In the genomic region with DNA sequence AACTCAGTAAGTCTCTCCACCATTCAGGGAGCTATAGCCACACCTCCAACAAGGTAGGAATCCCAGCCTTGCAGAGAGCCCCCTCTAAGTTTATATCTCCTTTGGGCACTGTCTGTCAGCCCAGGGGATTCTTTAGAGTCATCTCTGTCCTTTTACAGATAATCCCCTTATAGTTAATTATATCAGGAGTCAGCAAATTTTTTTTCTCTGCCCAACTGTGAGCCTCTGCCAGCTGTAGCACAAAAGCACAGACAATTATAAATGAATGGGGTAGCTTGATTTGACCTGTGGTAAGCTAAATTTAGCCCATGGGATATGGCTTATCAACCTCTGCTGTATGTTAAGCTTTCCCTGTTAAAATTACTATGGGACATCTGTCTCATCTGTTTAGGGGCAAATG, we compare ENCODE assay signal across 30 cellular contexts. TPM values are rescaled to one million over a fixed set of nuclear protein-coding genes. Genes with fewer than 3 reads are reported as not detected.
A peak's percentile ranks its signal among the peaks of the same experiment; 100 is the strongest.
DNase-seq lines count a peak whose midpoint lies in the region; ATAC-seq, FAIRE-seq and TF ChIP-seq lines count a peak whose summit lies in the region.
"Had no signal": no experiment of that assay in that cellular context is flagged by ENCODE, and none has a peak within 500 bp of the region (broad histone marks: within the 10 kb centered on the region; RNA-seq: fewer than 3 reads in every experiment).

No MANE protein-coding gene starts in this region.

- no peak overlapping the region for H3K27ac ChIP-seq in A549
- H3K27ac ChIP-seq in CD4-positive, alpha-beta T cell (ENCODE audit: low read depth, low read length), result no peak overlapping the region
- H3K27ac ChIP-seq in K562 (ENCODE audit: extremely low read depth, low read depth, low read length), result no peak overlapping the region
- no peak overlapping the region for H3K27ac ChIP-seq in small intestine (ENCODE audit: low read depth in 1 of 2, low read length in 1 of 2)
- H3K27ac ChIP-seq: adrenal gland, Peyer's patch, tibial nerve, VCaP had no signal

- FAIRE-seq in A549 (lab: Jason Lieb, UNC) (no peak), K562 (lab: Jason Lieb, UNC) (no peak), small intestine (lab: Jason Lieb, UNC) (no peak)
- FAIRE-seq: H54, keratinocyte had no signal

- TF ChIP-seq CTCF in A549 (IDR thresholded peaks at IDR 0.05) (no peak), K562 (IDR thresholded peaks at IDR 0.05 in 2 of 3, conservative IDR thresholded peaks at IDR 0.05 in 1 of 3; ENCODE audit: insufficient read depth in 2 of 3, low read depth in 1 of 3, low read length in 3 of 3) (no peak)
- TF ChIP-seq CTCF in CD4-positive, alpha-beta T cell (IDR thresholded peaks at IDR 0.05), result no peak

- DNase-seq in A549 (ENCODE audit: low read depth in 1 of 2, low spot score in 1 of 2) (no peak), NCI-H2227 treated with DMSO at 0.1 percent for 48 hours (lab: John Stamatoyannopoulos, UW) (peak; percentile 11), K562 (ENCODE audit: extremely low read depth in 1 of 4, low spot score in 3 of 4) (no peak), small intestine (no peak), hypothalamus (lab: John Stamatoyannopoulos, UW) (no peak), left colon (no peak)
- no peak for DNase-seq in CD4-positive, alpha-beta T cell
- DNase-seq: activated CD4-positive, alpha-beta T cell treated with anti-CD3 and anti-CD28 coated beads for 48 hours; activated gamma-delta T cell treated with Interleukin-2 at 50 U/mL for 16 hours; activated T-cell treated with anti-CD3 and anti-CD28 coated beads, Interleukin-2, amount 50 U/mL, for 24 hours; adrenal gland; C1 segment of cervical spinal cord; naive thymus-derived CD8-positive, alpha-beta T cell; NCI-H1105; NCI-H2029; NCI-H345; NK-92 treated with Interleukin-12 subunit alpha and Interleukin-12 subunit beta, amount 100 ng/mL, for 24 hours; occipital lobe; Peyer's patch; SHP77 treated with DMSO at 0.1 percent for 48 hours; stimulated activated CD8-positive, alpha-beta memory T cell treated with anti-CD3 and anti-CD28 coated beads, Interleukin-4, amount 100 ng/mL, for 48 hours had no signal

- H3K36me3 ChIP-seq in K562 (ENCODE audit: control insufficient read depth, insufficient read depth, low read length), result no peaks in the 10 kb centered on the region
- H3K36me3 ChIP-seq in small intestine (ENCODE audit: control insufficient read depth in 2 of 2, insufficient read depth in 2 of 2, low read length in 2 of 2), result no peaks in the 10 kb centered on the region
- H3K36me3 ChIP-seq: adrenal gland, Peyer's patch, tibial nerve had no signal

- H3K4me3 ChIP-seq in A549 (no peak overlapping the region), K562 (no peak overlapping the region), small intestine (ENCODE audit: low read depth in 1 of 2, low read length in 2 of 2) (no peak overlapping the region)
- H3K4me3 ChIP-seq: adrenal gland, Peyer's patch, tibial nerve had no signal

- in situ Hi-C loops in K562 (cut with MboI), result no loop called here

- H3K27me3 Mint-ChIP-seq in CD4-positive, alpha-beta T cell, result no peaks in the 10 kb centered on the region
- H3K27me3 Mint-ChIP-seq: activated T-cell treated with anti-CD3 and anti-CD28 coated beads, Interleukin-2, amount 50 U/mL, for 24 hours; brain; naive thymus-derived CD8-positive, alpha-beta T cell had no signal

- no peaks in the 10 kb centered on the region for H3K9me3 Mint-ChIP-seq in CD4-positive, alpha-beta T cell

- POLR2A ChIA-PET in A549 (lab: Yijun Ruan, JAX) (no interaction called here), K562 (lab: Yijun Ruan, JAX) (interaction anchor here (0.7 kb wide), 1 partner anchor 368 kb away, joined by 3 read pairs; no protein-coding TSS in a partner anchor)
- POLR2A ChIA-PET in CD4-positive, alpha-beta T cell (lab: Charles Lee), result interaction anchor here (0.6 kb wide), 1 partner anchor 34 kb away, joined by 3 read pairs; no protein-coding TSS in a partner anchor

- peaks cover 23% of the 10 kb centered on the region for H3K36me3 Mint-ChIP-seq in CD4-positive, alpha-beta T cell (ENCODE audit: low read depth)

- no peak overlapping the region for H3K4me2 ChIP-seq in A549
- H3K4me2 ChIP-seq in K562 (ENCODE audit: insufficient read depth, low read length), result no peak overlapping the region

- TF ChIP-seq POLR2A in A549 (IDR thresholded peaks at IDR 0.05; ENCODE audit: low read length) (no peak), K562 (conservative IDR thresholded peaks at IDR 0.05) (no peak)

- H4K20me1 ChIP-seq in K562 (replicated peaks; ENCODE audit: control insufficient read depth, insufficient read depth, low read length), result no peaks in the 10 kb centered on the region

- no peaks in the 10 kb centered on the region for H3K9me1 ChIP-seq in K562 (ENCODE audit: control insufficient read depth, insufficient read depth, low read length)

- no peaks in the 10 kb centered on the region for H3K79me2 ChIP-seq in K562 (ENCODE audit: control insufficient read depth, insufficient read depth, low read length)

- ATAC-seq in A549, result no peak
- ATAC-seq in CD4-positive, alpha-beta T cell (ENCODE audit: poor library complexity), result no peak
- no peak for ATAC-seq in K562
- no peak for ATAC-seq in left colon
- ATAC-seq: naive thymus-derived CD8-positive, alpha-beta T cell had no signal

- peaks cover 3% of the 10 kb centered on the region; the same call in 1 of the 3 replicates for H3K4me1 ChIP-seq in A549
- peaks cover 0 to 2% of the 10 kb centered on the region in 2 experiments; a peak in 2 of 5 replicates for H3K4me1 ChIP-seq in K562 (replicated peaks in 1 of 2; ENCODE audit: control insufficient read depth in 2 of 2, insufficient read depth in 2 of 2, low read length in 2 of 2)
- no peaks in the 10 kb centered on the region for H3K4me1 ChIP-seq in small intestine (ENCODE audit: control insufficient read depth in 2 of 2, insufficient read depth in 1 of 2, low read depth in 1 of 2, low read length in 1 of 2)
- H3K4me1 ChIP-seq: adrenal gland, tibial nerve had no signal

- H3K9ac ChIP-seq in K562 (ENCODE audit: insufficient read depth in 1 of 2, low read depth in 2 of 2, low read length in 2 of 2), result no peak overlapping the region

- TF ChIP-seq EP300 in A549 (IDR thresholded peaks at IDR 0.05) (no peak), K562 (IDR thresholded peaks at IDR 0.05; ENCODE audit: low read length) (no peak)

- peak overlapping the region; percentile 57 for H3K27ac Mint-ChIP-seq in CD4-positive, alpha-beta T cell
- H3K27ac Mint-ChIP-seq: activated T-cell treated with anti-CD3 and anti-CD28 coated beads, Interleukin-2, amount 50 U/mL, for 24 hours; IgD-negative memory B cell had no signal

- no peaks in the 10 kb centered on the region; the same call in 2 of the 3 replicates for H3K9me3 ChIP-seq in A549
- H3K9me3 ChIP-seq in CD4-positive, alpha-beta T cell (ENCODE audit: control insufficient read depth, low read length), result no peaks in the 10 kb centered on the region
- no peaks in the 10 kb centered on the region for H3K9me3 ChIP-seq in K562 (replicated peaks; ENCODE audit: control insufficient read depth, insufficient read depth, low read depth, low read length)
- no peaks in the 10 kb centered on the region for H3K9me3 ChIP-seq in small intestine (ENCODE audit: control insufficient read depth, low read depth)
- H3K9me3 ChIP-seq: adrenal gland, Peyer's patch had no signal

- TF ChIP-seq RAD21 in A549 (conservative IDR thresholded peaks at IDR 0.05 in 1 of 2, IDR thresholded peaks at IDR 0.05 in 1 of 2), result no peak
- TF ChIP-seq RAD21 in K562 (CRISPR knock-in tag; conservative IDR thresholded peaks at IDR 0.05 in 1 of 2, IDR thresholded peaks at IDR 0.05 in 1 of 2), result no peak

- CTCF ChIA-PET in A549 (lab: Yijun Ruan, JAX), result interaction anchor here (1.0 to 1.6 kb wide), 2 partner anchors 9 to 10 kb away, joined by 3 to 5 read pairs; no protein-coding TSS in a partner anchor
- CTCF ChIA-PET in CD4-positive, alpha-beta T cell (lab: Charles Lee), result no interaction called here
- CTCF ChIA-PET in K562 (lab: Yijun Ruan, JAX; ENCODE audit: low intra/inter-chr PET ratio), result no interaction called here

- H3K4me1 Mint-ChIP-seq in CD4-positive, alpha-beta T cell (ENCODE audit: low read depth), result peaks cover 55% of the 10 kb centered on the region

- intact Hi-C loops in CD4-positive, alpha-beta T cell (cut with DNase I, micrococcal nuclease), result loop anchor here in 1 of 2 experiments (5.0 kb wide), 1 partner anchor 284 kb away; no protein-coding TSS in a partner anchor
- intact Hi-C loops in K562 (cut with micrococcal nuclease), result no loop called here
- intact Hi-C loops in left colon (cut with DNase I, micrococcal nuclease), result no loop called here

- H3K27me3 ChIP-seq in CD4-positive, alpha-beta T cell (ENCODE audit: control insufficient read depth, insufficient read depth, low read length), result no peaks in the 10 kb centered on the region
- H3K27me3 ChIP-seq in K562 (ENCODE audit: control insufficient read depth in 2 of 2, insufficient read depth in 2 of 2, low read length in 2 of 2) (no peaks in the 10 kb centered on the region), small intestine (ENCODE audit: control insufficient read depth in 2 of 2, insufficient read depth in 2 of 2, low read length in 2 of 2) (no peaks in the 10 kb centered on the region)
- H3K27me3 ChIP-seq: adrenal gland, Peyer's patch, tibial nerve had no signal

- BruUV-seq in K562 (replicated peaks; lab: Mats Ljungman, UMichigan), result no TSS peak

- no peak overlapping the region for H3K4me3 Mint-ChIP-seq in CD4-positive, alpha-beta T cell
- H3K4me3 Mint-ChIP-seq: activated T-cell treated with anti-CD3 and anti-CD28 coated beads, Interleukin-2, amount 50 U/mL, for 24 hours; brain; IgD-negative memory B cell; naive thymus-derived CD8-positive, alpha-beta T cell had no signal

- no peak overlapping the region for H2AFZ ChIP-seq in K562 (ENCODE audit: low read depth, low read length)

RNA-seq across cellular contexts. Expression of a gene that starts 8.3 kb away (rescaled TPM):
- 5.7 and 7.0 TPM in 2 replicates for polyA plus RNA-seq in A549 (2011; rRNA removed)
- 2.2 and 2.5 TPM in 2 replicates for polyA plus RNA-seq in A549 (2012; cell fraction: cytosol; rRNA removed)
- 1.6 and 3.0 TPM in 2 replicates for polyA plus RNA-seq in A549 (2012; cell fraction: nucleus; rRNA removed)
- 5.6 to 5.8 TPM (median 5.8 TPM) in 3 replicates for polyA plus RNA-seq in A549 (2017; fragmentation: RNase III; extraction: RNeasy Plus Mini Kit Qiagen cat#74134 plus additional on column Dnase treatment)
- polyA minus RNA-seq in A549 (2011; rRNA and poly(A)+ RNA removed), result 26.2 and 35.3 TPM in 2 replicates
- total RNA-seq in CD4-positive, alpha-beta T cell, result 10 to 100 TPM; 12.3 to 13.0 TPM
- 15.9 and 26.7 TPM in 2 replicates for total RNA-seq in K562 (2011; cell fraction: chromatin; rRNA removed; ENCODE audit: low replicate concordance)
- 3.2 and 5.2 TPM in 2 replicates for total RNA-seq in K562 (2011; cell fraction: nucleolus; rRNA removed)
- total RNA-seq in K562 (2011; cell fraction: nucleoplasm; rRNA removed), result 9.3 and 11.1 TPM in 2 replicates
- 3.9 and 5.7 TPM in 2 replicates for total RNA-seq in K562 (2014; rRNA removed)
- 6.0 and 9.6 TPM in 2 replicates for total RNA-seq in K562 (2014; rRNA removed; fragmentation: Illumina TruSeq; extraction: Trizol)
- 7.4 and 8.0 TPM in 2 replicates for total RNA-seq in K562 (2015; rRNA removed; fragmentation: Illumina TruSeq; extraction: Trizol)
- total RNA-seq in K562 (2021), result 9.2 and 9.7 TPM in 2 replicates
- polyA plus RNA-seq in K562 (2011; rRNA removed), result 2.9 and 3.5 TPM in 2 replicates
- polyA plus RNA-seq in K562 (2011; cell fraction: cytosol; rRNA removed), result 1.0 and 1.1 TPM in 2 replicates
- polyA plus RNA-seq in K562 (2011; cell fraction: nucleus; rRNA removed), result 6.8 and 10.2 TPM in 2 replicates
- 3.3 and 4.6 TPM in 2 replicates for polyA plus RNA-seq in K562 (2012)
- 3.2 and 5.1 TPM in 2 replicates for polyA plus RNA-seq in K562 (2014; fragmentation: Illumina TruSeq; extraction: Trizol)
- 1 to 10 TPM; 2.3 to 3.7 TPM for polyA plus RNA-seq in K562 (2014; fragmentation: Nextera tagmentation; extraction: Ambion mirVana)
- polyA plus RNA-seq in K562 (2014; rRNA removed), result 3.5 and 4.6 TPM in 2 replicates
- 11.3 and 11.9 TPM in 2 replicates for polyA minus RNA-seq in K562 (2011; rRNA and poly(A)+ RNA removed)
- 1.7 and 2.1 TPM in 2 replicates for polyA minus RNA-seq in K562 (2011; cell fraction: cytosol; rRNA and poly(A)+ RNA removed)
- polyA minus RNA-seq in K562 (2011; cell fraction: nucleus; rRNA and poly(A)+ RNA removed), result 14.0 and 22.1 TPM in 2 replicates
- polyA plus RNA-seq in small intestine, result 1 to 10 TPM in 1 of 3 donors, under 1 TPM in 2; 0.22 to 1.4 (median 0.81) TPM
- 1 to 10 TPM; 2.7 to 5.6 TPM for total RNA-seq in left colon

RNA-seq across cellular contexts. Expression of a gene that starts 22.1 kb away (rescaled TPM):
- polyA plus RNA-seq in A549 (2011; rRNA removed), result not detected in 2 replicates
- not detected in 2 replicates for polyA plus RNA-seq in A549 (2012; cell fraction: cytosol; rRNA removed)
- not detected in 2 replicates for polyA plus RNA-seq in A549 (2012; cell fraction: nucleus; rRNA removed)
- not detected in 3 replicates for polyA plus RNA-seq in A549 (2017; fragmentation: RNase III; extraction: RNeasy Plus Mini Kit Qiagen cat#74134 plus additional on column Dnase treatment)
- not detected in 2 replicates for polyA minus RNA-seq in A549 (2011; rRNA and poly(A)+ RNA removed)
- total RNA-seq in CD4-positive, alpha-beta T cell, result not detected
- not detected in 2 replicates for total RNA-seq in K562 (2011; cell fraction: chromatin; rRNA removed; ENCODE audit: low replicate concordance)
- total RNA-seq in K562 (2011; cell fraction: nucleolus; rRNA removed), result not detected in 2 replicates
- not detected in 2 replicates for total RNA-seq in K562 (2011; cell fraction: nucleoplasm; rRNA removed)
- total RNA-seq in K562 (2014; rRNA removed), result not detected in 2 replicates
- not detected in 2 replicates for total RNA-seq in K562 (2014; rRNA removed; fragmentation: Illumina TruSeq; extraction: Trizol)
- not detected in 2 replicates for total RNA-seq in K562 (2015; rRNA removed; fragmentation: Illumina TruSeq; extraction: Trizol)
- total RNA-seq in K562 (2021), result not detected in 2 replicates
- not detected in 2 replicates for polyA plus RNA-seq in K562 (2011; rRNA removed)
- polyA plus RNA-seq in K562 (2011; cell fraction: cytosol; rRNA removed), result not detected in 2 replicates
- 0.33 TPM in 1 of 2 replicates, not detected in the other for polyA plus RNA-seq in K562 (2011; cell fraction: nucleus; rRNA removed)
- 0.10 and 0.16 TPM in 2 replicates for polyA plus RNA-seq in K562 (2012)
- not detected in 2 replicates for polyA plus RNA-seq in K562 (2014; fragmentation: Illumina TruSeq; extraction: Trizol)
- polyA plus RNA-seq in K562 (2014; fragmentation: Nextera tagmentation; extraction: Ambion mirVana), result under 1 TPM in 1 of 2 experiments, not detected in 1; 0.10 TPM
- 0.01 TPM in 1 of 2 replicates, not detected in the other for polyA plus RNA-seq in K562 (2014; rRNA removed)
- polyA minus RNA-seq in K562 (2011; rRNA and poly(A)+ RNA removed), result not detected in 2 replicates
- polyA minus RNA-seq in K562 (2011; cell fraction: cytosol; rRNA and poly(A)+ RNA removed), result not detected in 2 replicates
- polyA minus RNA-seq in K562 (2011; cell fraction: nucleus; rRNA and poly(A)+ RNA removed), result not detected in 2 replicates
- under 1 TPM in 2 of 3 donors, not detected in 1; 0.01 to 0.81 TPM for polyA plus RNA-seq in small intestine
- under 1 TPM in 1 of 2 donors, not detected in 1; 0.22 TPM for total RNA-seq in left colon
- total RNA-seq: G401; MCF 10A; naive thymus-derived CD8-positive, alpha-beta T cell; Peyer's patch; pulmonary artery endothelial cell had no signal
- polyA plus RNA-seq: IgD-negative memory B cell had no signal
